In the genomic region with DNA sequence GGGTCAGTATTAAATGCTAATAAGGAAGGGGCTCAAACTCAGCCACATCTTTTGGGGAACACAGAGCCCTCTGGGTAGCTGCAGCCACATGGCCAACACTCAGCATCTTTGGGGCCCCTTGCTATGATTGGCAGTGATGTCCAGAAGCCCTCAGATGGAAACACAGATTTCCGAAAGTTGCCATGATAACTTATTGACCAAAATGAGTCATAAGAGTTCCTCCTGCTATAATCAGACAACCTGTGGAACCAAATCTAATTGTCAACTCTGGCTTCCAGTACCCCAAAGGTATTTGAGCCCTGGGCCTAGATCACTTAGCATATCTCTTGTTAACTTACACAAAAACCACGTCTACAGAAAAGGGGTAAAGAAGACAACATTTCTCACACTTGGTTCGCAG, we compare ENCODE assay signal across 15 cellular contexts.
DNase-seq lines count a peak whose midpoint lies in the region; ATAC-seq and TF ChIP-seq lines count a peak whose summit lies in the region.
"Had no signal": no experiment of that assay in that cellular context is flagged by ENCODE, and none has a peak within 500 bp of the region (broad histone marks: within the 10 kb centered on the region; RNA-seq: fewer than 3 reads in every experiment).

No MANE protein-coding gene starts in this region.

- CTCF ChIA-PET in activated CD4-positive, alpha-beta memory T cell treated with anti-CD3 and anti-CD28 coated beads, Interleukin-2, amount 10 ng/mL, durations not matched to agents 7 days and 5 days (lab: Charles Lee) = no interaction called here

- no peaks in the 10 kb centered on the region for H3F3A ChIP-seq in OCI-LY1 (ENCODE audit: insufficient read depth, low read length)

- H3K27me3 Mint-ChIP-seq in activated CD4-positive, alpha-beta memory T cell treated with anti-CD3 and anti-CD28 coated beads, Interleukin-2, amount 10 ng/mL, durations not matched to agents 7 days and 5 days = no peaks in the 10 kb centered on the region

- peaks cover 49% of the 10 kb centered on the region for H3K4me1 ChIP-seq in OCI-LY1 (ENCODE audit: insufficient read depth, low read length, severe bottlenecking)
- H3K4me1 ChIP-seq: BE2C had no signal

- no peaks in the 10 kb centered on the region for H3K9me3 Mint-ChIP-seq in activated CD4-positive, alpha-beta memory T cell treated with anti-CD3 and anti-CD28 coated beads, Interleukin-2, amount 10 ng/mL, durations not matched to agents 7 days and 5 days

- H3K4me3 Mint-ChIP-seq in activated CD4-positive, alpha-beta memory T cell treated with anti-CD3 and anti-CD28 coated beads, Interleukin-2, amount 10 ng/mL, durations not matched to agents 7 days and 5 days = no peak overlapping the region

- H3K36me3 ChIP-seq in OCI-LY1 (ENCODE audit: insufficient read depth, low read length) = no peaks in the 10 kb centered on the region
- no peaks in the 10 kb centered on the region for H3K36me3 ChIP-seq in H7 (replicated peaks; ENCODE audit: control insufficient read depth, insufficient read depth, low read length)
- H3K36me3 ChIP-seq: BE2C, colonic mucosa, transverse colon had no signal

- H2AFZ ChIP-seq in OCI-LY1 (ENCODE audit: low read length) = no peak overlapping the region

- POLR2A ChIA-PET in activated CD4-positive, alpha-beta memory T cell treated with anti-CD3 and anti-CD28 coated beads, Interleukin-2, amount 10 ng/mL, durations not matched to agents 7 days and 5 days (lab: Charles Lee) = no interaction called here

- TF ChIP-seq CTCF in OCI-LY1 (IDR thresholded peaks at IDR 0.05; ENCODE audit: low read length) = no peak

- H3K4me1 Mint-ChIP-seq in activated CD4-positive, alpha-beta memory T cell treated with anti-CD3 and anti-CD28 coated beads, Interleukin-2, amount 10 ng/mL, durations not matched to agents 7 days and 5 days = no peaks in the 10 kb centered on the region

- H3K27ac Mint-ChIP-seq in activated CD4-positive, alpha-beta memory T cell treated with anti-CD3 and anti-CD28 coated beads, Interleukin-2, amount 10 ng/mL, durations not matched to agents 7 days and 5 days = no peak overlapping the region

- no peaks in the 10 kb centered on the region for H3K9me3 ChIP-seq in OCI-LY1 (ENCODE audit: low read length)
- H3K9me3 ChIP-seq: BE2C, colonic mucosa, transverse colon had no signal

- no peak overlapping the region for H3K4me3 ChIP-seq in OCI-LY1 (ENCODE audit: low read depth, low read length, poor library complexity, severe bottlenecking)
- no peak overlapping the region for H3K4me3 ChIP-seq in H7 (ENCODE audit: insufficient read depth, low read depth, low read length)
- H3K4me3 ChIP-seq: colonic mucosa, transverse colon had no signal

- no peaks in the 10 kb centered on the region for H4K20me1 ChIP-seq in OCI-LY1 (ENCODE audit: insufficient read depth, low read length)

- no peaks in the 10 kb centered on the region for H3K79me2 ChIP-seq in OCI-LY1 (ENCODE audit: insufficient read depth, low read length)

- no peak for DNase-seq in activated T-cell treated with anti-CD3 and anti-CD28 coated beads for 4 hours
- DNase-seq in H7 = no peak
- no peak for DNase-seq in activated CD4-positive, alpha-beta memory T cell treated with anti-CD3 and anti-CD28 coated beads, Interleukin-2, amount 10 ng/mL, durations not matched to agents 7 days and 5 days
- DNase-seq in NCI-H510A treated with DMSO at 0.1 percent for 48 hours (lab: John Stamatoyannopoulos, UW) = no peak
- DNase-seq: BE2C, colonic mucosa, T-helper 9 cell, transverse colon had no signal

- no peaks in the 10 kb centered on the region for H3K27me3 ChIP-seq in OCI-LY1 (ENCODE audit: insufficient read depth, low read length)
- H3K27me3 ChIP-seq in H7 (ENCODE audit: control insufficient read depth, insufficient read depth, low read length) = no peaks in the 10 kb centered on the region
- H3K27me3 ChIP-seq: BE2C, colonic mucosa, transverse colon had no signal

- no peaks in the 10 kb centered on the region for H3K9me2 ChIP-seq in OCI-LY1 (ENCODE audit: low read depth, low read length)

- no peaks in the 10 kb centered on the region for H3K36me3 Mint-ChIP-seq in activated CD4-positive, alpha-beta memory T cell treated with anti-CD3 and anti-CD28 coated beads, Interleukin-2, amount 10 ng/mL, durations not matched to agents 7 days and 5 days (ENCODE audit: low read depth)

- peak overlapping the region; percentile 40 for H3K9ac ChIP-seq in OCI-LY1 (ENCODE audit: low read length)
- H3K9ac ChIP-seq: KMS-11 had no signal

- H3K27ac ChIP-seq in OCI-LY1 (ENCODE audit: low read depth, low read length, poor library complexity, severe bottlenecking) = peak overlapping the region; percentile 95
- H3K27ac ChIP-seq: colonic mucosa, KMS-11 had no signal

- H3K4me2 ChIP-seq in OCI-LY1 (ENCODE audit: low read length) = peak overlapping the region; percentile 56

- ATAC-seq in GM18517 (IDR thresholded peaks at IDR 0.05; ENCODE audit: unreplicated experiment) = peak; percentile 33
- peak; percentile 27 for ATAC-seq in GM21390 (IDR thresholded peaks at IDR 0.05; ENCODE audit: unreplicated experiment)
- peak; percentile 43 for ATAC-seq in HG02981 (IDR thresholded peaks at IDR 0.05; ENCODE audit: unreplicated experiment)
- ATAC-seq: HCT116, sciatic nerve had no signal
